In the genomic region with DNA sequence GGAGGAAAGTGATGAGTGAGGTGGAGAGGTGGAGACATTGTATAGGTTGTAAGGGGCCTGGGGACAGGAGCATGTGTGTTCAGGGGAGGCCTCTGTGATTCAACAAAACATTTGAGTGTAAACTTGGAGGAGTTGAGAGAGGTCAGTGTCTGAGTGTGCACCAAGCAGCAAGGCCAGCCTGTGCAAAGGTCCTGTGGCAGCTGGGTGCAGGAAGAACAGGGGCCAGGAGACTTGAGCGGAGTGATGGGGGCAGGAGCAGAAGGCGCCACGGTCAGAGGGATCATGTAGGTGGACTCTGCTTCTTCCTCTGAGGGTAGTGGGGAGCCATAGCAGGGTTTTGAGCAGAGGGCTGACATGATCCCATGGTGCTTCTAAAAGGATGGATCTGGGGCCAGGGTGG, we compare ENCODE assay signal across 26 cellular contexts. TPM values are rescaled to one million over a fixed set of nuclear protein-coding genes. Genes with fewer than 3 reads are reported as not detected.
"Had no signal": no experiment of that assay in that cellular context is flagged by ENCODE, and none has a peak within 500 bp of the region (broad histone marks: within the 10 kb centered on the region; RNA-seq: fewer than 3 reads in every experiment).

No MANE protein-coding gene starts in this region.

- DNase-seq: Karpas-422, KG1, MG63, NCI-H1092, NCI-H1105 treated with DMSO at 0.1 percent for 48 hours, NCI-H1417 treated with DMSO at 0.1 percent for 48 hours, NCI-H146, NCI-H1694 treated with DMSO at 0.1 percent for 48 hours, NCI-H1930, NCI-H2081, NCI-H2107, NCI-H2227 treated with DMSO at 0.1 percent for 48 hours, NCI-H446, NCI-H510A, NCI-H524 treated with DMSO at 0.1 percent for 48 hours, NCI-H69, NCI-H774, RPMI8226, SHP77, SK-N-SH, SW 1271, T-cell had no signal

- H3K4me3 ChIP-seq: MG63 had no signal

- H3K36me3 Mint-ChIP-seq: T-cell had no signal

- H3K4me3 Mint-ChIP-seq: T-cell had no signal

- H3K9me3 ChIP-seq: MG63, SK-N-SH had no signal

- H3K27me3 ChIP-seq: MG63 had no signal

- ATAC-seq: T-cell had no signal

- H3K36me3 ChIP-seq: MG63 had no signal

- H3K9me3 Mint-ChIP-seq: T-cell had no signal

- FAIRE-seq: HTR-8/SVneo, RCC 7860 had no signal

- H3K9ac ChIP-seq: SK-N-SH had no signal

- H3K27ac ChIP-seq: HL-60 had no signal

- H3K4me2 ChIP-seq: SK-N-SH had no signal

RNA-seq across cellular contexts. Expression of a gene that starts 9.6 kb away (rescaled TPM):
- total RNA-seq: SK-MEL-5, T-cell had no signal
